ENCODE assay signal across 20 cellular contexts in genomic region chr5:35899805-35900204, GRCh38. TPM values are rescaled to one million over a fixed set of nuclear protein-coding genes. Genes with fewer than 3 reads are reported as not detected.
DNase-seq lines count a peak whose midpoint lies in the region; ATAC-seq and TF ChIP-seq lines count a peak whose summit lies in the region.
"Had no signal": no experiment of that assay in that cellular context is flagged by ENCODE, and none has a peak within 500 bp of the region (broad histone marks: within the 10 kb centered on the region; RNA-seq: fewer than 3 reads in every experiment).

No MANE protein-coding gene starts in this region.

- H3K4me3 Mint-ChIP-seq in effector memory CD8-positive, alpha-beta T cell, result peak overlapping the region; percentile 38 to 64
- no peak overlapping the region for H3K4me3 Mint-ChIP-seq in natural killer cell treated with Interleukin-12 subunit alpha and Interleukin-12 subunit beta and Interleukin-15 and Interleukin-18, amount 100 ng/mL, for 72 hours

- TF ChIP-seq CTCF in Loucy (conservative IDR thresholded peaks at IDR 0.05; ENCODE audit: low read length), result no peak

- H3K27ac Mint-ChIP-seq in effector memory CD8-positive, alpha-beta T cell, result peak overlapping the region; percentile 77 to 92
- H3K27ac Mint-ChIP-seq in natural killer cell treated with Interleukin-12 subunit alpha and Interleukin-12 subunit beta and Interleukin-15 and Interleukin-18, amount 100 ng/mL, for 72 hours, result peak overlapping the region in 1 of 2 donors; percentile 74

- no peak overlapping the region for H3K4me3 ChIP-seq in Loucy (ENCODE audit: low read length, poor library complexity, severe bottlenecking)
- H3K4me3 ChIP-seq: gastroesophageal sphincter, GM23248, pancreas, spleen, thoracic aorta had no signal

- H3K4me1 Mint-ChIP-seq in effector memory CD8-positive, alpha-beta T cell (ENCODE audit: low read depth in 2 of 2), result peaks cover 39 to 45% of the 10 kb centered on the region in 2 donors
- H3K4me1 Mint-ChIP-seq in natural killer cell treated with Interleukin-12 subunit alpha and Interleukin-12 subunit beta and Interleukin-15 and Interleukin-18, amount 100 ng/mL, for 72 hours (ENCODE audit: low read depth in 2 of 2), result peaks cover 6 to 30% of the 10 kb centered on the region in 2 donors

- no peak overlapping the region for H3K9ac ChIP-seq in Loucy (ENCODE audit: low read depth, low read length, poor library complexity, severe bottlenecking)
- H3K9ac ChIP-seq: GM23248 had no signal

- no peaks in the 10 kb centered on the region for H3K79me2 ChIP-seq in Loucy (ENCODE audit: insufficient read depth, low read length)

- peak; percentile 54 for DNase-seq in DMS 273 (lab: John Stamatoyannopoulos, UW; ENCODE audit: unreplicated experiment)
- DNase-seq in DMS 273 treated with DMSO at 0.1 percent for 48 hours (lab: John Stamatoyannopoulos, UW), result no peak
- no peak for DNase-seq in effector memory CD8-positive, alpha-beta T cell
- no peak for DNase-seq in NOMO-1 treated with DMSO at 0.1 percent for 48 hours (lab: John Stamatoyannopoulos, UW; ENCODE audit: unreplicated experiment)
- no peak for DNase-seq in islet precursor cell
- DNase-seq in natural killer cell treated with Interleukin-12 subunit alpha and Interleukin-12 subunit beta and Interleukin-15 and Interleukin-18, amount 100 ng/mL, for 72 hours (ENCODE audit: low spot score), result no peak
- DNase-seq: activated effector memory CD4-positive, alpha-beta T cell treated with anti-CD3 and anti-CD28 coated beads, Interleukin-2, amount 50 U/mL, for 16 hours; GM23248; midbrain; NCI-H2029 treated with DMSO at 0.1 percent for 48 hours; pancreas; spleen; SW 1271 had no signal

- H3K9me3 Mint-ChIP-seq in effector memory CD8-positive, alpha-beta T cell, result no peaks in the 10 kb centered on the region
- no peaks in the 10 kb centered on the region for H3K9me3 Mint-ChIP-seq in natural killer cell treated with Interleukin-12 subunit alpha and Interleukin-12 subunit beta and Interleukin-15 and Interleukin-18, amount 100 ng/mL, for 72 hours

- H3K36me3 Mint-ChIP-seq in effector memory CD8-positive, alpha-beta T cell (ENCODE audit: insufficient read depth), result no peaks in the 10 kb centered on the region
- H3K36me3 Mint-ChIP-seq in natural killer cell treated with Interleukin-12 subunit alpha and Interleukin-12 subunit beta and Interleukin-15 and Interleukin-18, amount 100 ng/mL, for 72 hours, result no peaks in the 10 kb centered on the region

- ATAC-seq in GM18868 (IDR thresholded peaks at IDR 0.05; ENCODE audit: unreplicated experiment), result peak; percentile 29
- ATAC-seq in effector memory CD8-positive, alpha-beta T cell (replicated peaks), result peak; percentile 66
- no peak for ATAC-seq in natural killer cell treated with Interleukin-12 subunit alpha and Interleukin-12 subunit beta and Interleukin-15 and Interleukin-18, amount 100 ng/mL, for 72 hours
- ATAC-seq: activated CD4-positive, CD25-positive, alpha-beta regulatory T cell treated with anti-CD3 and anti-CD28 coated beads, Interleukin-2, amount 50 U/mL, for 24 hours; gastroesophageal sphincter; pancreas had no signal

- no peak overlapping the region; the same call in 1 of the 2 replicates for H2AFZ ChIP-seq in Loucy (ENCODE audit: low read length)

- no peaks in the 10 kb centered on the region; the same call in 1 of the 2 replicates for H3K9me3 ChIP-seq in Loucy (ENCODE audit: insufficient read depth, low read depth, low read length)
- H3K9me3 ChIP-seq: pancreas, thoracic aorta had no signal

- no peaks in the 10 kb centered on the region for H3K27me3 ChIP-seq in Loucy (ENCODE audit: insufficient read depth, low read length, poor library complexity, severe bottlenecking)
- H3K27me3 ChIP-seq: gastroesophageal sphincter, pancreas, spleen had no signal

- H3K27me3 Mint-ChIP-seq in effector memory CD8-positive, alpha-beta T cell, result no peaks in the 10 kb centered on the region
- peaks cover 0 to 8% of the 10 kb centered on the region in 2 donors for H3K27me3 Mint-ChIP-seq in natural killer cell treated with Interleukin-12 subunit alpha and Interleukin-12 subunit beta and Interleukin-15 and Interleukin-18, amount 100 ng/mL, for 72 hours

- no peaks in the 10 kb centered on the region for H3K9me2 ChIP-seq in Loucy (replicated peaks; ENCODE audit: low read depth, low read length)

- H3F3A ChIP-seq in Loucy (ENCODE audit: low read depth), result no peaks in the 10 kb centered on the region

- no peaks in the 10 kb centered on the region for H4K20me1 ChIP-seq in Loucy (ENCODE audit: insufficient read depth, low read length, poor library complexity, severe bottlenecking)

- peaks cover 44% of the 10 kb centered on the region for H3K4me1 ChIP-seq in Loucy (ENCODE audit: insufficient read depth, low read length, poor library complexity, severe bottlenecking)
- H3K4me1 ChIP-seq: gastroesophageal sphincter, pancreas had no signal

- H3K36me3 ChIP-seq in Loucy (ENCODE audit: insufficient read depth, low read length), result no peaks in the 10 kb centered on the region
- H3K36me3 ChIP-seq: gastroesophageal sphincter, pancreas, spleen, thoracic aorta had no signal

- H3K4me2 ChIP-seq in Loucy (ENCODE audit: low read depth, low read length, poor library complexity, severe bottlenecking), result peak overlapping the region; percentile 7

RNA-seq across cellular contexts. Expression of gene CAPSL, which starts 38.6 kb away (rescaled TPM):
- total RNA-seq in natural killer cell treated with Interleukin-12 subunit alpha and Interleukin-12 subunit beta and Interleukin-15 and Interleukin-18, amount 100 ng/mL, for 72 hours, result not detected
- total RNA-seq: cardiac septum, gastroesophageal sphincter, MCF 10A, pancreas, spleen, thoracic aorta had no signal

RNA-seq across cellular contexts. Expression of gene IL7R, which starts 43.1 kb away (rescaled TPM):
- total RNA-seq in natural killer cell treated with Interleukin-12 subunit alpha and Interleukin-12 subunit beta and Interleukin-15 and Interleukin-18, amount 100 ng/mL, for 72 hours, result 10 to 100 TPM in 1 of 2 donors, 1 to 10 TPM in 1; 2.3 to 21.6 TPM

Comparison
In these comparisons a context has a peak if more than half of its experiments do, and no peak if none do; other contexts are left out.
1. ATAC-seq: peak in GM18868 (single experiment) and effector memory CD8-positive, alpha-beta T cell (single experiment); none in natural killer cell treated with Interleukin-12 subunit alpha and Interleukin-12 subunit beta and Interleukin-15 and Interleukin-18, amount 100 ng/mL, for 72 hours (0 of 2).